In the genomic region with DNA sequence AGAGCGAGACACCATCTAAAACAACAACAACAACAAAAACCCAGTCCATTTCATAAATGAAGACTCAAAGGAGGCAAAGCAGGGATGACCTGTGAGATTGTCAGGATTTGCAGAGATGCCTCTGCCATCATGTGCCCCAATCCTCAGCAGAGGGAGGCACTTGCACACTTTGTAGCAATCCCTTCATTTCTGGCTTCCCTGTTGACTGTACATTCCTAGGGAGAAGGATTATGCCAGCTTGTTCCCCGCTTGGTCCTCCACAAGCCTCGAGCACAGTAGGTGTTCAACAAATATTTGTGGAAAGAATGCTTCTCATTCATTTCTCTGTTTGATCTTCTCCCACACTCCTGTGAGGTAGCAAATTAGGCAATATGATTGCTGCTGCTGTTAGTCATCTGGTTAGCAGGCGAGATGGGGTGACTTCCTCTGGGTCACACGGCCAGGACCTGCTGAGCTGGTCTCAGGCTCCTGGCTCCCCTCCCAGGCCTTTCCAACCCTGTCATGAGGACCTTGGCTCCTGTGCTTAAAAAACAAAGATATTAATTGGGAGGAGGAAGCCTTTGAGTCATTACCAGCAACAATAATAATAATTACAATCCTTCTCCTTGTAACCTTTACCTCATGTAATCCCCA, we compare ENCODE assay signal across 7 cellular contexts. TPM values are rescaled to one million over a fixed set of nuclear protein-coding genes. Genes with fewer than 3 reads are reported as not detected.
DNase-seq lines count a peak whose midpoint lies in the region; ATAC-seq, FAIRE-seq and TF ChIP-seq lines count a peak whose summit lies in the region.

No MANE protein-coding gene starts in this region.

- H3K36me3 ChIP-seq in PC-3 (ENCODE audit: low read depth, low read length) (no peaks in the 10 kb centered on the region), osteoblast (ENCODE audit: insufficient read depth, low read length) (no peaks in the 10 kb centered on the region)
- H3K36me3 ChIP-seq in effector memory CD4-positive, alpha-beta T cell (ENCODE audit: control insufficient read depth, insufficient read depth, low read length), result no peaks in the 10 kb centered on the region

- BruUV-seq in PC-3 (replicated peaks; lab: Mats Ljungman, UMichigan), result no TSS peak

- TF ChIP-seq CTCF in PC-3 (conservative IDR thresholded peaks at IDR 0.05; ENCODE audit: low read depth, low read length), result no peak
- peak; percentile 25 for TF ChIP-seq CTCF in osteoblast (IDR thresholded peaks at IDR 0.05; ENCODE audit: extremely low read depth, low read depth, low read length)

- peaks cover 67% of the 10 kb centered on the region for H3K4me1 ChIP-seq in PC-3 (ENCODE audit: insufficient read depth, low read length)
- peaks cover 51% of the 10 kb centered on the region for H3K4me1 ChIP-seq in osteoblast (ENCODE audit: insufficient read depth, low read length)
- no peaks in the 10 kb centered on the region for H3K4me1 ChIP-seq in effector memory CD4-positive, alpha-beta T cell (ENCODE audit: control insufficient read depth, insufficient read depth, low read length, poor library complexity, severe bottlenecking)

- no peaks in the 10 kb centered on the region for H4K20me1 ChIP-seq in PC-3 (ENCODE audit: low read length)
- no peaks in the 10 kb centered on the region for H4K20me1 ChIP-seq in osteoblast (ENCODE audit: insufficient read depth, low read length)

- H3K4me3 ChIP-seq in PC-3 (ENCODE audit: low read length) (no peak overlapping the region), osteoblast (ENCODE audit: insufficient read depth, low read length) (no peak overlapping the region)
- H3K4me3 ChIP-seq in effector memory CD4-positive, alpha-beta T cell (ENCODE audit: insufficient read depth, low read depth, low read length, poor library complexity, severe bottlenecking), result no peak overlapping the region

- intact Hi-C loops in PC-3 (cut with micrococcal nuclease), result loop anchor here (2.0 kb wide), 1 partner anchor 16 kb away; no protein-coding TSS in a partner anchor

- peak; percentile 57 for ATAC-seq in PC-3

- H3K9ac ChIP-seq in PC-3 (ENCODE audit: low read length), result peak overlapping the region; percentile 96

- H3K27me3 ChIP-seq in PC-3 (ENCODE audit: low read length) (no peaks in the 10 kb centered on the region), osteoblast (ENCODE audit: insufficient read depth, low read length) (no peaks in the 10 kb centered on the region)
- no peaks in the 10 kb centered on the region for H3K27me3 ChIP-seq in effector memory CD4-positive, alpha-beta T cell (replicated peaks; ENCODE audit: control insufficient read depth, insufficient read depth, low read length, poor library complexity, severe bottlenecking)

- H3K79me2 ChIP-seq in PC-3 (ENCODE audit: low read length) (0 out of 2 replicates have a peak, but pooled peaks cover 5% of the 10 kb centered on the region), osteoblast (ENCODE audit: insufficient read depth, low read length) (no peaks in the 10 kb centered on the region)

- no peaks in the 10 kb centered on the region for H3K9me2 ChIP-seq in PC-3 (replicated peaks; ENCODE audit: low read length)

- no peak overlapping the region for H2AFZ ChIP-seq in PC-3 (ENCODE audit: low read length)
- no peak overlapping the region for H2AFZ ChIP-seq in osteoblast (ENCODE audit: low read length)

- POLR2A ChIA-PET in PC-3 (lab: Charles Lee; ENCODE audit: unreplicated experiment), result interaction anchor here (0.5 to 1.2 kb wide), 5 partner anchors 10 to 30 kb away, joined by 3 to 14 read pairs (median 5); no protein-coding TSS in a partner anchor

- FAIRE-seq in endometrium (lab: Jason Lieb, UNC), result peak; percentile 55

- H3K27ac ChIP-seq in PC-3 (ENCODE audit: low read length) (peak overlapping the region; percentile 100), osteoblast (ENCODE audit: low read depth, low read length) (peak overlapping the region; percentile 100)
- no peak overlapping the region for H3K27ac ChIP-seq in effector memory CD4-positive, alpha-beta T cell (ENCODE audit: insufficient read depth, low read length, poor library complexity, severe bottlenecking)

- DNase-seq in H4 (ENCODE audit: low spot score) (peak; percentile 90), PC-3 (peak; percentile 95), osteoblast (ENCODE audit: insufficient read length, low spot score, missing footprints) (peak; percentile 93), NCI-H2107 treated with DMSO at 0.1 percent for 48 hours (lab: John Stamatoyannopoulos, UW; ENCODE audit: unreplicated experiment) (no peak), NAMALWA (ENCODE audit: low spot score) (no peak)
- no peak for DNase-seq in effector memory CD4-positive, alpha-beta T cell

- CTCF ChIA-PET in PC-3 (lab: Charles Lee), result interaction anchor here (0.7 kb wide), 2 partner anchors 27 to 104 kb away, joined by 3 read pairs; no protein-coding TSS in a partner anchor

- peaks cover 14% of the 10 kb centered on the region for H3F3A ChIP-seq in PC-3 (ENCODE audit: low read length, unreplicated experiment)

- no peaks in the 10 kb centered on the region for H3K9me3 ChIP-seq in PC-3 (ENCODE audit: low read length)
- no peaks in the 10 kb centered on the region for H3K9me3 ChIP-seq in osteoblast (ENCODE audit: low read depth, low read length)
- no peaks in the 10 kb centered on the region for H3K9me3 ChIP-seq in effector memory CD4-positive, alpha-beta T cell (ENCODE audit: control insufficient read depth, low read length)

- peak overlapping the region; percentile 52 for H3K4me2 ChIP-seq in PC-3 (ENCODE audit: low read length)
- H3K4me2 ChIP-seq in osteoblast (ENCODE audit: insufficient read depth, low read length), result peak overlapping the region; percentile 33

RNA-seq across cellular contexts. Expression of gene LIF, which starts 34.1 kb away (rescaled TPM):
- 2.2 and 3.9 TPM in 2 replicates for total RNA-seq in H4 (2014; rRNA removed; shearing (Covaris generic))
- total RNA-seq in PC-3 (2014; rRNA removed) (64.1 and 71.6 TPM in 2 replicates), osteoblast (3.2 and 3.3 TPM in 2 replicates)

RNA-seq across cellular contexts. Expression of gene OSM, which starts 54.2 kb away (rescaled TPM):
- not detected in 2 replicates for total RNA-seq in H4 (2014; rRNA removed; shearing (Covaris generic))
- total RNA-seq in PC-3 (2014; rRNA removed) (not detected in 2 replicates), osteoblast (not detected in 2 replicates)

Comparison
In these comparisons a context has a peak if more than half of its experiments do, and no peak if none do; other contexts are left out.
1. DNase-seq: peak in H4 (single experiment), PC-3 (single experiment) and osteoblast (single experiment); none in NCI-H2107 treated with DMSO at 0.1 percent for 48 hours (single experiment), effector memory CD4-positive, alpha-beta T cell (0 of 3) and NAMALWA (single experiment).
2. RNA of gene LIF, which starts 34.1 kb away (total RNA-seq): 64.1 to 71.6 TPM in PC-3; 2.2 to 3.9 TPM in H4 and 3.2 to 3.3 TPM in osteoblast; every median in the first group is over 10 times any median in the second.